11 cellular contexts compared by ENCODE assay signal in the genomic region with DNA sequence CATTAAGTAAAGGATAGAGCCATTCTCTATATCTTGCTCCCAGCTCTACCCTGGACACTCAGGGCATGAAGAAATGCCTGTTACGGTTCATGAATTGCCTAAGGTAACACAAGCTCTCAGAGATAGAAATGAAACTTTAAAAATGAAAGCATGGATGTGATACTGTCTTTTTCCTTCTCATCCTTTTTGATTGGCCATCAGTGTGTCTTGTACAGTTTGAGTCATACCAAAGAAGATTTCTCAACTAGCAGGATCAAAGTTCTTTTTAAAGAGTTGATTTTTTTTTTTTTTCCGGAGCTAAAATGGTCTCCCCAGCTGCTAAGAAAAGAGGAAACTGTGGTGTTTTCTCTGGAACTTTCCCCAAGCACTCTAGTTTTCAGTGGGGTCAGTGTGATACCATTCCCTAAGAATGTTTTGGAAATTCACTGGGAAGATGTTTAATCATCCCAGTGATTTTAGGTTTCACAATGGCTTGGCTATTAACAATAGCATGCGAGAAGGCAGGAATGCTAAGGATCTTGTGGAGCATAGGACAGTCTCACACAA.
DNase-seq lines count a peak whose midpoint lies in the region; ATAC-seq and TF ChIP-seq lines count a peak whose summit lies in the region.
"Had no signal": no experiment of that assay in that cellular context is flagged by ENCODE, and none has a peak within 500 bp of the region (broad histone marks: within the 10 kb centered on the region; RNA-seq: fewer than 3 reads in every experiment).

No MANE protein-coding gene starts in this region.

- no peak for TF ChIP-seq POLR2A in Peyer's patch (IDR thresholded peaks at IDR 0.05)

- H3K27ac Mint-ChIP-seq in stimulated activated naive CD8-positive, alpha-beta T cell treated with anti-CD3 and anti-CD28 coated beads, Interleukin-15, amount 100 ng/mL, for 72 hours: no peak overlapping the region
- H3K27ac Mint-ChIP-seq in dendritic cell treated with granulocyte-macrophage colony-stimulating factor and Interleukin-4, amounts not matched to agents 40 ng/mL and 50 ng/mL, for 4 days: peak overlapping the region; percentile 74
- H3K27ac Mint-ChIP-seq: B cell; T-helper 1 cell treated with Interleukin-12 subunit alpha and Interleukin-12 subunit beta and Interleukin-4 antibody, amounts not matched to agents 30 μg/mL and 1 μg/mL, for 36 hours had no signal

- intact Hi-C loops in dendritic cell treated with granulocyte-macrophage colony-stimulating factor and Interleukin-4, amounts not matched to agents 40 ng/mL and 50 ng/mL, for 4 days (cut with micrococcal nuclease): no loop called here
- intact Hi-C loops in lower lobe of right lung (cut with DNase I): no loop called here

- H3K9me3 Mint-ChIP-seq in stimulated activated naive CD8-positive, alpha-beta T cell treated with anti-CD3 and anti-CD28 coated beads, Interleukin-15, amount 100 ng/mL, for 72 hours: no peaks in the 10 kb centered on the region
- H3K9me3 Mint-ChIP-seq in dendritic cell treated with granulocyte-macrophage colony-stimulating factor and Interleukin-4, amounts not matched to agents 40 ng/mL and 50 ng/mL, for 4 days: no peaks in the 10 kb centered on the region
- H3K9me3 Mint-ChIP-seq: T-helper 1 cell treated with Interleukin-12 subunit alpha and Interleukin-12 subunit beta and Interleukin-4 antibody, amounts not matched to agents 30 μg/mL and 1 μg/mL, for 36 hours had no signal

- no peaks in the 10 kb centered on the region for H3K9me3 ChIP-seq in lower lobe of right lung
- H3K9me3 ChIP-seq in Peyer's patch: no peaks in the 10 kb centered on the region

- H3K4me3 Mint-ChIP-seq in stimulated activated naive CD8-positive, alpha-beta T cell treated with anti-CD3 and anti-CD28 coated beads, Interleukin-15, amount 100 ng/mL, for 72 hours: no peak overlapping the region
- peak overlapping the region; percentile 26 for H3K4me3 Mint-ChIP-seq in dendritic cell treated with granulocyte-macrophage colony-stimulating factor and Interleukin-4, amounts not matched to agents 40 ng/mL and 50 ng/mL, for 4 days
- H3K4me3 Mint-ChIP-seq: B cell; T-helper 1 cell treated with Interleukin-12 subunit alpha and Interleukin-12 subunit beta and Interleukin-4 antibody, amounts not matched to agents 30 μg/mL and 1 μg/mL, for 36 hours had no signal

- H3K27me3 ChIP-seq in lower lobe of right lung (ENCODE audit: low read depth): no peaks in the 10 kb centered on the region
- H3K27me3 ChIP-seq in Peyer's patch: no peaks in the 10 kb centered on the region

- H3K36me3 Mint-ChIP-seq in dendritic cell treated with granulocyte-macrophage colony-stimulating factor and Interleukin-4, amounts not matched to agents 40 ng/mL and 50 ng/mL, for 4 days (ENCODE audit: low read depth): no peaks in the 10 kb centered on the region

- peak; percentile 37 for ATAC-seq in stimulated activated naive CD8-positive, alpha-beta T cell treated with anti-CD3 and anti-CD28 coated beads, Interleukin-15, amount 100 ng/mL, for 72 hours
- no peak for ATAC-seq in stimulated activated naive CD8-positive, alpha-beta T cell treated with anti-CD3 and anti-CD28 coated beads, Interleukin-15, Interleukin-2, amounts not matched to agents 100 U/mL and 50 U/mL, for 24 hours
- ATAC-seq in lower lobe of right lung: peak; percentile 36 to 56
- no peak for ATAC-seq in GM21737 (IDR thresholded peaks at IDR 0.05; ENCODE audit: unreplicated experiment)
- no peak for ATAC-seq in HG02981 (IDR thresholded peaks at IDR 0.05; ENCODE audit: unreplicated experiment)

- H3K36me3 ChIP-seq in lower lobe of right lung (no peaks in the 10 kb centered on the region), Peyer's patch (no peaks in the 10 kb centered on the region)

- no peaks in the 10 kb centered on the region for H3K27me3 Mint-ChIP-seq in stimulated activated naive CD8-positive, alpha-beta T cell treated with anti-CD3 and anti-CD28 coated beads, Interleukin-15, amount 100 ng/mL, for 72 hours
- no peaks in the 10 kb centered on the region for H3K27me3 Mint-ChIP-seq in dendritic cell treated with granulocyte-macrophage colony-stimulating factor and Interleukin-4, amounts not matched to agents 40 ng/mL and 50 ng/mL, for 4 days
- H3K27me3 Mint-ChIP-seq: B cell had no signal

- no peaks in the 10 kb centered on the region for H3K4me1 Mint-ChIP-seq in stimulated activated naive CD8-positive, alpha-beta T cell treated with anti-CD3 and anti-CD28 coated beads, Interleukin-15, amount 100 ng/mL, for 72 hours
- H3K4me1 Mint-ChIP-seq in dendritic cell treated with granulocyte-macrophage colony-stimulating factor and Interleukin-4, amounts not matched to agents 40 ng/mL and 50 ng/mL, for 4 days (ENCODE audit: low read depth): peaks cover 26% of the 10 kb centered on the region
- H3K4me1 Mint-ChIP-seq: B cell had no signal

- no peak overlapping the region for H3K4me3 ChIP-seq in lower lobe of right lung
- H3K4me3 ChIP-seq in Peyer's patch: no peak overlapping the region

- no peak for TF ChIP-seq CTCF in lower lobe of right lung (IDR thresholded peaks at IDR 0.05)
- TF ChIP-seq CTCF in Peyer's patch (IDR thresholded peaks at IDR 0.05): no peak

- H3K27ac ChIP-seq in lower lobe of right lung (peak overlapping the region; percentile 64), Peyer's patch (peak overlapping the region in 2 of 4 donors; percentile 6 to 44)

- no peak for DNase-seq in stimulated activated naive CD8-positive, alpha-beta T cell treated with anti-CD3 and anti-CD28 coated beads, Interleukin-15, amount 100 ng/mL, for 72 hours
- DNase-seq in stimulated activated naive CD8-positive, alpha-beta T cell treated with anti-CD3 and anti-CD28 coated beads, Interleukin-15, Interleukin-2, amounts not matched to agents 100 U/mL and 50 U/mL, for 24 hours: no peak
- DNase-seq in lower lobe of right lung (no peak), Peyer's patch (no peak), NCI-H345 treated with DMSO at 0.1 percent for 48 hours (lab: John Stamatoyannopoulos, UW; ENCODE audit: unreplicated experiment) (no peak)
- DNase-seq: NCI-H1417 treated with DMSO at 0.1 percent for 48 hours had no signal

- H3K4me1 ChIP-seq in lower lobe of right lung (no peaks in the 10 kb centered on the region), Peyer's patch (no peaks in the 10 kb centered on the region)

Comparison
In these comparisons a context has a peak if more than half of its experiments do, and no peak if none do; other contexts are left out.
1. ATAC-seq: peak in stimulated activated naive CD8-positive, alpha-beta T cell treated with anti-CD3 and anti-CD28 coated beads, Interleukin-15, amount 100 ng/mL, for 72 hours (single experiment) and lower lobe of right lung (2 of 2); none in stimulated activated naive CD8-positive, alpha-beta T cell treated with anti-CD3 and anti-CD28 coated beads, Interleukin-15, Interleukin-2, amounts not matched to agents 100 U/mL and 50 U/mL, for 24 hours (single experiment), GM21737 (single experiment) and HG02981 (single experiment).